1 cellular context compared by ENCODE assay signal in genomic region chr10:63114031-63114814, GRCh38.
A peak's percentile ranks its signal among the peaks of the same experiment; 100 is the strongest.
TF ChIP-seq lines count a peak whose summit lies in the region.

No MANE protein-coding gene starts in this region.

TF ChIP-seq in HepG2, 621 proteins besides CTCF, POLR2A, EP300 and RAD21 (continued from another document and continues in another):
- TF ChIP-seq FOXO4 (CRISPR knock-in tag; conservative IDR thresholded peaks at IDR 0.05) = no peak
- TF ChIP-seq, protein P1, sequence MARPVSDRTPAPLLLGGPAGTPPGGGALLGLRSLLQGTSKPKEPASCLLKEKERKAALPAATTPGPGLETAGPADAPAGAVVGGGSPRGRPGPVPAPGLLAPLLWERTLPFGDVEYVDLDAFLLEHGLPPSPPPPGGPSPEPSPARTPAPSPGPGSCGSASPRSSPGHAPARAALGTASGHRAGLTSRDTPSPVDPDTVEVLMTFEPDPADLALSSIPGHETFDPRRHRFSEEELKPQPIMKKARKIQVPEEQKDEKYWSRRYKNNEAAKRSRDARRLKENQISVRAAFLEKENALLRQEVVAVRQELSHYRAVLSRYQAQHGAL (CRISPR knock-in tag; IDR thresholded peaks at IDR 0.05; ENCODE audit: not compliant biosample characterization) = no peak
- no peak for TF ChIP-seq JUNB (CRISPR knock-in tag; IDR thresholded peaks at IDR 0.05; ENCODE audit: borderline replicate concordance)
- no peak for TF ChIP-seq JDP2 (CRISPR knock-in tag; IDR thresholded peaks at IDR 0.05; ENCODE audit: borderline replicate concordance)
- TF ChIP-seq ZNF780A (CRISPR knock-in tag; IDR thresholded peaks at IDR 0.05) = no peak
- TF ChIP-seq ASH2L (IDR thresholded peaks at IDR 0.05; ENCODE audit: insufficient read length, low read depth, low read length) = no peak
- TF ChIP-seq HNF4G (IDR thresholded peaks at IDR 0.05; ENCODE audit: borderline replicate concordance, low read depth, low read length) = no peak
- TF ChIP-seq HNF4G (CRISPR knock-in tag; IDR thresholded peaks at IDR 0.05; ENCODE audit: borderline replicate concordance, low read depth) = no peak
- TF ChIP-seq CBX1 (IDR thresholded peaks at IDR 0.05; ENCODE audit: low read depth) = no peak
- no peak for TF ChIP-seq ZNF124 (CRISPR knock-in tag; IDR thresholded peaks at IDR 0.05)
- no peak for TF ChIP-seq TARDBP (CRISPR knock-in tag; IDR thresholded peaks at IDR 0.05)
- no peak for TF ChIP-seq AKAP8 (CRISPR knock-in tag; IDR thresholded peaks at IDR 0.05)
- peak; percentile 93 for TF ChIP-seq ELF3 (CRISPR knock-in tag; IDR thresholded peaks at IDR 0.05)
- TF ChIP-seq, protein P2, sequence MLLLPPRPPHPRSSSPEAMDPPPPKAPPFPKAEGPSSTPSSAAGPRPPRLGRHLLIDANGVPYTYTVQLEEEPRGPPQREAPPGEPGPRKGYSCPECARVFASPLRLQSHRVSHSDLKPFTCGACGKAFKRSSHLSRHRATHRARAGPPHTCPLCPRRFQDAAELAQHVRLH (CRISPR knock-in tag; IDR thresholded peaks at IDR 0.05; ENCODE audit: borderline replicate concordance, low read depth) = no peak
- TF ChIP-seq, protein P3, sequence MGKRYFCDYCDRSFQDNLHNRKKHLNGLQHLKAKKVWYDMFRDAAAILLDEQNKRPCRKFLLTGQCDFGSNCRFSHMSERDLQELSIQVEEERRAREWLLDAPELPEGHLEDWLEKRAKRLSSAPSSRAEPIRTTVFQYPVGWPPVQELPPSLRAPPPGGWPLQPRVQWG (CRISPR knock-in tag; IDR thresholded peaks at IDR 0.05; ENCODE audit: borderline replicate concordance, low read depth) = no peak
- TF ChIP-seq ZBTB38 (CRISPR knock-in tag; IDR thresholded peaks at IDR 0.05) = no peak
- TF ChIP-seq SAP130 (CRISPR knock-in tag; IDR thresholded peaks at IDR 0.05; ENCODE audit: low read depth) = peak; percentile 69
- TF ChIP-seq, protein P4, sequence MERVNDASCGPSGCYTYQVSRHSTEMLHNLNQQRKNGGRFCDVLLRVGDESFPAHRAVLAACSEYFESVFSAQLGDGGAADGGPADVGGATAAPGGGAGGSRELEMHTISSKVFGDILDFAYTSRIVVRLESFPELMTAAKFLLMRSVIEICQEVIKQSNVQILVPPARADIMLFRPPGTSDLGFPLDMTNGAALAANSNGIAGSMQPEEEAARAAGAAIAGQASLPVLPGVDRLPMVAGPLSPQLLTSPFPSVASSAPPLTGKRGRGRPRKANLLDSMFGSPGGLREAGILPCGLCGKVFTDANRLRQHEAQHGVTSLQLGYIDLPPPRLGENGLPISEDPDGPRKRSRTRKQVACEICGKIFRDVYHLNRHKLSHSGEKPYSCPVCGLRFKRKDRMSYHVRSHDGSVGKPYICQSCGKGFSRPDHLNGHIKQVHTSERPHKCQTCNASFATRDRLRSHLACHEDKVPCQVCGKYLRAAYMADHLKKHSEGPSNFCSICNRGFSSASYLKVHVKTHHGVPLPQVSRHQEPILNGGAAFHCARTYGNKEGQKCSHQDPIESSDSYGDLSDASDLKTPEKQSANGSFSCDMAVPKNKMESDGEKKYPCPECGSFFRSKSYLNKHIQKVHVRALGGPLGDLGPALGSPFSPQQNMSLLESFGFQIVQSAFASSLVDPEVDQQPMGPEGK (CRISPR knock-in tag; IDR thresholded peaks at IDR 0.05) = no peak
- no peak for TF ChIP-seq NRL (CRISPR knock-in tag; IDR thresholded peaks at IDR 0.05; ENCODE audit: borderline replicate concordance)
- peak; percentile 99 for TF ChIP-seq ZNF644 (CRISPR knock-in tag; IDR thresholded peaks at IDR 0.05; ENCODE audit: low read depth)
- no peak for TF ChIP-seq CC2D1A (CRISPR knock-in tag; IDR thresholded peaks at IDR 0.05)
- TF ChIP-seq ARID2 (CRISPR knock-in tag; IDR thresholded peaks at IDR 0.05; ENCODE audit: borderline replicate concordance) = no peak
- TF ChIP-seq, protein P5, sequence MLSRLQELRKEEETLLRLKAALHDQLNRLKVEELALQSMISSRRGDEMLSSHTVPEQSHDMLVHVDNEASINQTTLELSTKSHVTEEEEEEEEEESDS (CRISPR knock-in tag; IDR thresholded peaks at IDR 0.05; ENCODE audit: borderline replicate concordance) = no peak
- TF ChIP-seq ZNF543 (CRISPR knock-in tag; IDR thresholded peaks at IDR 0.05) = no peak
- TF ChIP-seq ZNF674 (CRISPR knock-in tag; IDR thresholded peaks at IDR 0.05; ENCODE audit: low read depth) = no peak
- no peak for TF ChIP-seq POLR2AphosphoS2 (IDR thresholded peaks at IDR 0.05; ENCODE audit: low read depth, low read length)
- TF ChIP-seq ZNF549 (CRISPR knock-in tag; IDR thresholded peaks at IDR 0.05) = no peak
- TF ChIP-seq XBP1 (CRISPR knock-in tag; IDR thresholded peaks at IDR 0.05) = no peak
- no peak for TF ChIP-seq SRSF9 (IDR thresholded peaks at IDR 0.05; ENCODE audit: borderline replicate concordance, insufficient read depth, low read depth, low read length, poor library complexity, severe bottlenecking)
- TF ChIP-seq, protein P6, sequence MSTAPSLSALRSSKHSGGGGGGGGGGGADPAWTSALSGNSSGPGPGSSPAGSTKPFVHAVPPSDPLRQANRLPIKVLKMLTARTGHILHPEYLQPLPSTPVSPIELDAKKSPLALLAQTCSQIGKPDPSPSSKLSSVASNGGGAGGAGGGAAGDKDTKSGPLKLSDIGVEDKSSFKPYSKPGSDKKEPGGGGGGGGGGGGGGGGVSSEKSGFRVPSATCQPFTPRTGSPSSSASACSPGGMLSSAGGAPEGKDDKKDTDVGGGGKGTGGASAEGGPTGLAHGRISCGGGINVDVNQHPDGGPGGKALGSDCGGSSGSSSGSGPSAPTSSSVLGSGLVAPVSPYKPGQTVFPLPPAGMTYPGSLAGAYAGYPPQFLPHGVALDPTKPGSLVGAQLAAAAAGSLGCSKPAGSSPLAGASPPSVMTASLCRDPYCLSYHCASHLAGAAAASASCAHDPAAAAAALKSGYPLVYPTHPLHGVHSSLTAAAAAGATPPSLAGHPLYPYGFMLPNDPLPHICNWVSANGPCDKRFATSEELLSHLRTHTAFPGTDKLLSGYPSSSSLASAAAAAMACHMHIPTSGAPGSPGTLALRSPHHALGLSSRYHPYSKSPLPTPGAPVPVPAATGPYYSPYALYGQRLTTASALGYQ (CRISPR knock-in tag; IDR thresholded peaks at IDR 0.05) = no peak
- TF ChIP-seq, protein P7, sequence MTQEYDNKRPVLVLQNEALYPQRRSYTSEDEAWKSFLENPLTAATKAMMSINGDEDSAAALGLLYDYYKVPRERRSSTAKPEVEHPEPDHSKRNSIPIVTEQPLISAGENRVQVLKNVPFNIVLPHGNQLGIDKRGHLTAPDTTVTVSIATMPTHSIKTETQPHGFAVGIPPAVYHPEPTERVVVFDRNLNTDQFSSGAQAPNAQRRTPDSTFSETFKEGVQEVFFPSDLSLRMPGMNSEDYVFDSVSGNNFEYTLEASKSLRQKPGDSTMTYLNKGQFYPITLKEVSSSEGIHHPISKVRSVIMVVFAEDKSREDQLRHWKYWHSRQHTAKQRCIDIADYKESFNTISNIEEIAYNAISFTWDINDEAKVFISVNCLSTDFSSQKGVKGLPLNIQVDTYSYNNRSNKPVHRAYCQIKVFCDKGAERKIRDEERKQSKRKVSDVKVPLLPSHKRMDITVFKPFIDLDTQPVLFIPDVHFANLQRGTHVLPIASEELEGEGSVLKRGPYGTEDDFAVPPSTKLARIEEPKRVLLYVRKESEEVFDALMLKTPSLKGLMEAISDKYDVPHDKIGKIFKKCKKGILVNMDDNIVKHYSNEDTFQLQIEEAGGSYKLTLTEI (CRISPR knock-in tag; conservative IDR thresholded peaks at IDR 0.05) = no peak
- TF ChIP-seq ZNF12 (CRISPR knock-in tag; IDR thresholded peaks at IDR 0.05) = peak; percentile 85
- TF ChIP-seq ZNF160 (CRISPR knock-in tag; IDR thresholded peaks at IDR 0.05) = no peak
- no peak for TF ChIP-seq ZBTB1 (CRISPR knock-in tag; IDR thresholded peaks at IDR 0.05; ENCODE audit: borderline replicate concordance)
- TF ChIP-seq TRIM24 (CRISPR knock-in tag; IDR thresholded peaks at IDR 0.05) = 0 out of 2 replicates have a peak, but pooled peaks have one; percentile 66
- TF ChIP-seq EZH2 (conservative IDR thresholded peaks at IDR 0.05; ENCODE audit: low read depth, low read length) = no peak
- TF ChIP-seq POGK (CRISPR knock-in tag; conservative IDR thresholded peaks at IDR 0.05) = 0 out of 2 replicates have a peak, but pooled peaks have one; percentile 40
- no peak for TF ChIP-seq NKX3-1 (CRISPR knock-in tag; IDR thresholded peaks at IDR 0.05)
- TF ChIP-seq, protein P8, sequence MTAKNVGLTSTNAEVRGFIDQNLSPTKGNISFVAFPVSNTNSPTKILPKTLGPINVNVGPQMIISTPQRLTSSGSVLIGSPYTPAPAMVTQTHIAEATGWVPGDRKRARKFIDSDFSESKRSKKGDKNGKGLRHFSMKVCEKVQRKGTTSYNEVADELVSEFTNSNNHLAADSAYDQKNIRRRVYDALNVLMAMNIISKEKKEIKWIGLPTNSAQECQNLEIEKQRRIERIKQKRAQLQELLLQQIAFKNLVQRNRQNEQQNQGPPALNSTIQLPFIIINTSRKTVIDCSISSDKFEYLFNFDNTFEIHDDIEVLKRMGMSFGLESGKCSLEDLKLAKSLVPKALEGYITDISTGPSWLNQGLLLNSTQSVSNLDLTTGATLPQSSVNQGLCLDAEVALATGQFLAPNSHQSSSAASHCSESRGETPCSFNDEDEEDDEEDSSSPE (CRISPR knock-in tag; IDR thresholded peaks at IDR 0.05) = no peak
- TF ChIP-seq IRX3 (CRISPR knock-in tag; IDR thresholded peaks at IDR 0.05; ENCODE audit: borderline replicate concordance, low read depth) = no peak
- no peak for TF ChIP-seq ZNF235 (CRISPR knock-in tag; IDR thresholded peaks at IDR 0.05; ENCODE audit: borderline replicate concordance)
- peak; percentile 70; the same call in 1 of the 2 replicates for TF ChIP-seq ATF7 (IDR thresholded peaks at IDR 0.05)
- no peak for TF ChIP-seq ATF7 (CRISPR knock-in tag; IDR thresholded peaks at IDR 0.05)
- TF ChIP-seq TGIF2 (CRISPR knock-in tag; IDR thresholded peaks at IDR 0.05) = no peak
- no peak for TF ChIP-seq E2F1 (CRISPR knock-in tag; IDR thresholded peaks at IDR 0.05)
- no peak for TF ChIP-seq ZNF136 (CRISPR knock-in tag; IDR thresholded peaks at IDR 0.05; ENCODE audit: low read depth)
- TF ChIP-seq ZMYM2 (CRISPR knock-in tag; IDR thresholded peaks at IDR 0.05) = no peak
- TF ChIP-seq GTF2F1 (IDR thresholded peaks at IDR 0.05; ENCODE audit: low read length) = no peak
- no peak for TF ChIP-seq NCOA5 (CRISPR knock-in tag; IDR thresholded peaks at IDR 0.05)
- peak; percentile 13; the same call in 1 of the 2 replicates for TF ChIP-seq ETV5 (CRISPR knock-in tag; IDR thresholded peaks at IDR 0.05; ENCODE audit: borderline replicate concordance)
- no peak for TF ChIP-seq ZSCAN22 (CRISPR knock-in tag; IDR thresholded peaks at IDR 0.05)
- TF ChIP-seq ARNT2 (CRISPR knock-in tag; IDR thresholded peaks at IDR 0.05; ENCODE audit: low read depth) = no peak
- TF ChIP-seq ARID5B (CRISPR knock-in tag; IDR thresholded peaks at IDR 0.05) = peak; percentile 93
- peak; percentile 95 for TF ChIP-seq SMAD3 (CRISPR knock-in tag; IDR thresholded peaks at IDR 0.05)
